In genomic region chr22:19990609-19991394, GRCh38 we compare ENCODE assay signal across 31 cellular contexts. TPM values are rescaled to one million over a fixed set of nuclear protein-coding genes. Genes with fewer than 3 reads are reported as not detected.
DNase-seq lines count a peak whose midpoint lies in the region; ATAC-seq and TF ChIP-seq lines count a peak whose summit lies in the region.
"Had no signal": no experiment of that assay in that cellular context is flagged by ENCODE, and none has a peak within 500 bp of the region (broad histone marks: within the 10 kb centered on the region; RNA-seq: fewer than 3 reads in every experiment).

No MANE protein-coding gene starts in this region.

- peaks cover 3% of the 10 kb centered on the region for H3K27me3 Mint-ChIP-seq in activated CD4-positive, alpha-beta T cell treated with anti-CD3 and anti-CD28 coated beads, Interleukin-2, amount 10 ng/mL, durations not matched to agents 7 days and 5 days
- H3K27me3 Mint-ChIP-seq: activated CD4-positive, alpha-beta memory T cell treated with anti-CD3 and anti-CD28 coated beads for 36 hours had no signal

- H3K27ac ChIP-seq in angular gyrus (ENCODE audit: low read depth, low read length) (peak overlapping the region; percentile 35), layer of hippocampus (ENCODE audit: low read depth, low read length) (peak overlapping the region; percentile 53), temporal lobe (ENCODE audit: low read depth, low read length) (peak overlapping the region; percentile 36)
- H3K27ac ChIP-seq: foreskin keratinocyte, SJSA1 had no signal

- ATAC-seq in left lobe of liver, result no peak
- ATAC-seq: esophagus mucosa, foreskin keratinocyte, left colon had no signal

- no peak for TF ChIP-seq CTCF in BE2C (IDR thresholded peaks at IDR 0.05; ENCODE audit: low read depth, low read length)

- H3K36me3 Mint-ChIP-seq in activated CD4-positive, alpha-beta T cell treated with anti-CD3 and anti-CD28 coated beads, Interleukin-2, amount 10 ng/mL, durations not matched to agents 7 days and 5 days (ENCODE audit: low read depth), result no peaks in the 10 kb centered on the region
- H3K36me3 Mint-ChIP-seq: activated CD4-positive, alpha-beta memory T cell treated with anti-CD3 and anti-CD28 coated beads for 36 hours; activated naive CD4-positive, alpha-beta T cell treated with anti-CD3 and anti-CD28 coated beads, Interleukin-2, amount 10 ng/mL, durations not matched to agents 7 days and 5 days; naive B cell had no signal

- no peak overlapping the region for H3K27ac Mint-ChIP-seq in activated CD4-positive, alpha-beta T cell treated with anti-CD3 and anti-CD28 coated beads, Interleukin-2, amount 10 ng/mL, durations not matched to agents 7 days and 5 days
- H3K27ac Mint-ChIP-seq: activated CD4-positive, alpha-beta memory T cell treated with anti-CD3 and anti-CD28 coated beads for 36 hours; activated naive CD4-positive, alpha-beta T cell treated with anti-CD3 and anti-CD28 coated beads, Interleukin-2, amount 10 ng/mL, durations not matched to agents 7 days and 5 days had no signal

- H3K4me3 ChIP-seq in BE2C (ENCODE audit: low read depth, low read length), result no peak overlapping the region
- H3K4me3 ChIP-seq: breast epithelium, HAP-1, heart right ventricle, SJSA1 had no signal

- H3K9me3 ChIP-seq in BE2C, result no peaks in the 10 kb centered on the region
- H3K9me3 ChIP-seq: breast epithelium, Caco-2, HAP-1, heart right ventricle, SJSA1 had no signal

- CTCF ChIA-PET in activated CD4-positive, alpha-beta T cell treated with anti-CD3 and anti-CD28 coated beads, Interleukin-2, amount 10 ng/mL, durations not matched to agents 7 days and 5 days (lab: Charles Lee), result interaction anchor here (1.5 kb wide), 1 partner anchor 19 kb away, joined by 3 read pairs; no protein-coding TSS in a partner anchor

- peaks cover 55% of the 10 kb centered on the region for H3K4me1 ChIP-seq in BE2C
- H3K4me1 ChIP-seq: Caco-2, foreskin keratinocyte had no signal

- POLR2A ChIA-PET in activated CD4-positive, alpha-beta T cell treated with anti-CD3 and anti-CD28 coated beads, Interleukin-2, amount 10 ng/mL, durations not matched to agents 7 days and 5 days (lab: Charles Lee), result no interaction called here

- DNase-seq in BE2C (peak; percentile 78), left lobe of liver (ENCODE audit: low spot score) (no peak), iPS-NIHi7 (ENCODE audit: extremely low spot score) (no peak)
- DNase-seq in activated CD4-positive, alpha-beta T cell treated with anti-CD3 and anti-CD28 coated beads, Interleukin-2, amount 10 ng/mL, durations not matched to agents 7 days and 5 days, result no peak
- DNase-seq: ACHN; activated CD4-positive, alpha-beta memory T cell treated with anti-CD3 and anti-CD28 coated beads for 36 hours; activated CD8-positive, alpha-beta memory T cell treated with anti-CD3 and anti-CD28 coated beads, Interleukin-2, amount 50 U/mL, for 48 hours; activated naive CD4-positive, alpha-beta T cell treated with anti-CD3 and anti-CD28 coated beads, Interleukin-2, amount 10 ng/mL, durations not matched to agents 7 days and 5 days; Caco-2; cortex of kidney; DND-41; foreskin keratinocyte; left colon; naive B cell; NCI-H1105; NCI-H2029; NCI-H2227 treated with DMSO at 0.1 percent for 48 hours; NCI-H69; occipital lobe; retina; stimulated activated CD4-positive, alpha-beta T cell treated with anti-CD3 and anti-CD28 coated beads, Interleukin-12 subunit alpha, Interleukin-12 subunit beta, amount 100 ng/mL, for 4 hours; stimulated activated CD4-positive, alpha-beta T cell treated with anti-CD3 and anti-CD28 coated beads, Interleukin-4, amount 100 ng/mL, for 1 hour; T-helper 1 cell had no signal

- peaks cover 2% of the 10 kb centered on the region for H3K4me1 Mint-ChIP-seq in activated CD4-positive, alpha-beta T cell treated with anti-CD3 and anti-CD28 coated beads, Interleukin-2, amount 10 ng/mL, durations not matched to agents 7 days and 5 days

- peaks cover 11% of the 10 kb centered on the region for H3K36me3 ChIP-seq in BE2C
- H3K36me3 ChIP-seq: breast epithelium, HAP-1, heart right ventricle, SJSA1 had no signal

- H3K27me3 ChIP-seq in BE2C (no peaks in the 10 kb centered on the region), layer of hippocampus (ENCODE audit: control insufficient read depth, insufficient read depth, low read length) (no peaks in the 10 kb centered on the region)
- H3K27me3 ChIP-seq: breast epithelium, foreskin keratinocyte, heart right ventricle, SJSA1 had no signal

- no peak overlapping the region for H3K4me3 Mint-ChIP-seq in activated CD4-positive, alpha-beta T cell treated with anti-CD3 and anti-CD28 coated beads, Interleukin-2, amount 10 ng/mL, durations not matched to agents 7 days and 5 days
- H3K4me3 Mint-ChIP-seq: activated CD4-positive, alpha-beta memory T cell treated with anti-CD3 and anti-CD28 coated beads for 36 hours; activated naive CD4-positive, alpha-beta T cell treated with anti-CD3 and anti-CD28 coated beads, Interleukin-2, amount 10 ng/mL, durations not matched to agents 7 days and 5 days had no signal

- no peaks in the 10 kb centered on the region for H3K9me3 Mint-ChIP-seq in activated CD4-positive, alpha-beta T cell treated with anti-CD3 and anti-CD28 coated beads, Interleukin-2, amount 10 ng/mL, durations not matched to agents 7 days and 5 days
- H3K9me3 Mint-ChIP-seq: activated CD4-positive, alpha-beta memory T cell treated with anti-CD3 and anti-CD28 coated beads for 36 hours; activated naive CD4-positive, alpha-beta T cell treated with anti-CD3 and anti-CD28 coated beads, Interleukin-2, amount 10 ng/mL, durations not matched to agents 7 days and 5 days; naive B cell had no signal

RNA-seq across cellular contexts. Expression of gene ARVCF, which starts 25.8 kb away (rescaled TPM):
- 335 TPM for polyA plus RNA-seq in BE2C (2012; ENCODE audit: insufficient read depth, insufficient read length, low read depth)
- total RNA-seq in temporal lobe, result 48.9 TPM
- total RNA-seq in left lobe of liver, result 18.7 TPM
- total RNA-seq in activated CD4-positive, alpha-beta T cell treated with anti-CD3 and anti-CD28 coated beads, Interleukin-2, amount 10 ng/mL, durations not matched to agents 7 days and 5 days, result 1 to 10 TPM in 1 of 2 experiments, under 1 TPM in 1; 0.89 to 1.2 TPM

RNA-seq across cellular contexts. Expression of gene TANGO2, which starts 30.1 kb away (rescaled TPM):
- polyA plus RNA-seq in BE2C (2012; ENCODE audit: insufficient read depth, insufficient read length, low read depth), result 8.0 TPM
- total RNA-seq in temporal lobe (8.1 TPM), left lobe of liver (12.5 TPM)
- total RNA-seq in activated CD4-positive, alpha-beta T cell treated with anti-CD3 and anti-CD28 coated beads, Interleukin-2, amount 10 ng/mL, durations not matched to agents 7 days and 5 days, result 10 to 100 TPM; 36.7 to 39.7 TPM

RNA-seq across cellular contexts. Expression of gene TXNRD2, which starts 49.2 kb away (rescaled TPM):
- 46.2 TPM for polyA plus RNA-seq in BE2C (2012; ENCODE audit: insufficient read depth, insufficient read length, low read depth)
- total RNA-seq in temporal lobe (11.6 TPM), left lobe of liver (44.6 TPM)
- 10 to 100 TPM; 19.3 to 21.9 TPM for total RNA-seq in activated CD4-positive, alpha-beta T cell treated with anti-CD3 and anti-CD28 coated beads, Interleukin-2, amount 10 ng/mL, durations not matched to agents 7 days and 5 days

RNA-seq across cellular contexts. Expression of gene COMT, which starts 49.2 kb away (rescaled TPM):
- polyA plus RNA-seq in BE2C (2012; ENCODE audit: insufficient read depth, insufficient read length, low read depth), result 286 TPM
- total RNA-seq in temporal lobe, result 42.8 TPM
- total RNA-seq in left lobe of liver, result 145 TPM
- total RNA-seq in activated CD4-positive, alpha-beta T cell treated with anti-CD3 and anti-CD28 coated beads, Interleukin-2, amount 10 ng/mL, durations not matched to agents 7 days and 5 days, result 10 to 100 TPM; 71.8 to 74.8 TPM
